ENCODE assay signal across 10 cellular contexts in the genomic region with DNA sequence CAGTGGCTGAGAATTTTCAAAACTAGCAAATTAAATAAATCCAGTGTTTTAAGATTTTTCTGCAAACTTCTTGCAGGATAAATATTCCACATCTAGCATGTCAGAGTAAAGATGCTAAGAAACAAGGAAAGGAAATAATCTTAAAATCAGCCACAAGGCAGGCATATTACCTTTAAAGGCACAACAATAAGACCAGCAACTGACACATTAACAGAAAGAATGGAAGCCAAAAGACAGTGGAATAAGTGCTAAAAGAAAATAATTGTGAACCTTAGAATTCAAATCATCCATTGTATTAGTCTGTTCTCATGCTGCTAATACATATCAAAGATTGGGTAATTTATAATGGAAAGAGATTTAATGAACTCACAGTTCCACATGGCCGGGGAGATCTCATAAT.
"Had no signal": no experiment of that assay in that cellular context is flagged by ENCODE, and none has a peak within 500 bp of the region (broad histone marks: within the 10 kb centered on the region; RNA-seq: fewer than 3 reads in every experiment).

No MANE protein-coding gene starts in this region.

- H3K4me3 ChIP-seq: GM23248, HAP-1 had no signal

- DNase-seq: GM23248, GOT3, H7, HFFc6, IMR-90, Karpas-422, KBM-7 had no signal

- H2AFZ ChIP-seq: GM23248 had no signal

- H3K36me3 ChIP-seq: HAP-1 had no signal

- H3K4me1 ChIP-seq: HAP-1 had no signal

- H3K27ac ChIP-seq: GM23248, HL-60, KMS-11 had no signal

- H3K4me2 ChIP-seq: KMS-11 had no signal

- H3K9ac ChIP-seq: GM23248, KMS-11 had no signal

- H3K9me3 ChIP-seq: HAP-1 had no signal
